9 cellular contexts compared by ENCODE assay signal in the genomic region with DNA sequence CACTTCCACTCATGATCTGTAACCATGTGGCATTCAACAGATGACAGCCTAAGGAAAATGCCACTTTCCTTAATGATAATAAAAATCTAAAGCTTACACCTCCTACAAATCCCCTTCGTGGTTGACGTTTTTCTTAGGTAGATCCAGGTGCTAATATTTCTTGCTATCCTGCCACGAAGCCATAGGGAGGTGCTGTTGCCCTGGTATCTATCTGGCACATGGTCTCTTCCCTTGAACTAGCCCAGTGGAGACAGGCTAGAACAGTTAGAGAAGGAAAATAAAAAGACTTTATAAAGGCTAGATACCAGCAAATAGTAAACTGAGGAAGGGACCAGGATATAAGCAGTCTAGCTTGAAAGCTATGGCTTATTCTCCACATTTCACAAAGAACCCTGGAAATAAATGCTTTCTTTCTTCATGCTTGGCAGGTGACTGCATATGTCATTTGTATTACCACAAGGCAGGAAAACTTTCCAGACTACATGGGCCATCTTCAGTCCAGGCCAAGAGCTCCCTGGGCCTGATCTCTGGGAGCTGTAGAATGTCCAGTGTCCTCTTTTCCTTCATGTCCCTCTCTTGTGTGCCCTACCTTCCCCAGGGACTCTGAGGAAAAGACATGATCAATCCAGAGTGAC. TPM values are rescaled to one million over a fixed set of nuclear protein-coding genes. Genes with fewer than 3 reads are reported as not detected.
DNase-seq lines count a peak whose midpoint lies in the region; ATAC-seq and TF ChIP-seq lines count a peak whose summit lies in the region.
"Had no signal": no experiment of that assay in that cellular context is flagged by ENCODE, and none has a peak within 500 bp of the region (broad histone marks: within the 10 kb centered on the region; RNA-seq: fewer than 3 reads in every experiment).

No MANE protein-coding gene starts in this region.

- TF ChIP-seq CTCF in fibroblast of villous mesenchyme (IDR thresholded peaks at IDR 0.05; ENCODE audit: insufficient read depth, low read depth, low read length) = peak; percentile 42

- H3K36me3 Mint-ChIP-seq in stimulated activated memory B cell treated with anti-CD40 and anti-IgM and Interleukin-4, amounts not matched to agents 10 μg/mL and 1 μg/mL and 100 μg/mL, for 72 hours = no peaks in the 10 kb centered on the region

- peak; percentile 9 for DNase-seq in EL
- peak; percentile 19 for DNase-seq in NCI-H82 treated with DMSO at 0.1 percent for 48 hours (lab: John Stamatoyannopoulos, UW; ENCODE audit: unreplicated experiment)
- peak; percentile 12 for DNase-seq in fibroblast of villous mesenchyme (ENCODE audit: low read depth)
- no peak for DNase-seq in AG08395 (ENCODE audit: low spot score)
- DNase-seq in hepatic stellate cell (ENCODE audit: low spot score) = no peak
- no peak for DNase-seq in retina

- H3K4me3 Mint-ChIP-seq in stimulated activated memory B cell treated with anti-CD40 and anti-IgM and Interleukin-4, amounts not matched to agents 10 μg/mL and 1 μg/mL and 100 μg/mL, for 72 hours = no peak overlapping the region

- peak; percentile 56 for ATAC-seq in HG02642 (IDR thresholded peaks at IDR 0.05; ENCODE audit: poor library complexity, unreplicated experiment)
- ATAC-seq in stimulated activated memory B cell treated with anti-CD40 and anti-IgM and Interleukin-4, amounts not matched to agents 10 μg/mL and 1 μg/mL and 100 μg/mL, for 72 hours = peak; percentile 74

- H3K27ac Mint-ChIP-seq in stimulated activated memory B cell treated with anti-CD40 and anti-IgM and Interleukin-4, amounts not matched to agents 10 μg/mL and 1 μg/mL and 100 μg/mL, for 72 hours = no peak overlapping the region

- H3K4me3 ChIP-seq in fibroblast of villous mesenchyme (ENCODE audit: low read depth, low read length) = no peak overlapping the region

- H3K9me3 Mint-ChIP-seq in stimulated activated memory B cell treated with anti-CD40 and anti-IgM and Interleukin-4, amounts not matched to agents 10 μg/mL and 1 μg/mL and 100 μg/mL, for 72 hours = peaks cover 4% of the 10 kb centered on the region

- H3K27me3 Mint-ChIP-seq in stimulated activated memory B cell treated with anti-CD40 and anti-IgM and Interleukin-4, amounts not matched to agents 10 μg/mL and 1 μg/mL and 100 μg/mL, for 72 hours = peaks cover 24% of the 10 kb centered on the region

- peaks cover 10% of the 10 kb centered on the region for H3K4me1 Mint-ChIP-seq in stimulated activated memory B cell treated with anti-CD40 and anti-IgM and Interleukin-4, amounts not matched to agents 10 μg/mL and 1 μg/mL and 100 μg/mL, for 72 hours

RNA-seq across cellular contexts. Expression of gene SPIC, which starts 15.3 kb away (rescaled TPM):
- total RNA-seq in fibroblast of villous mesenchyme = not detected in 2 replicates
- total RNA-seq: dermis microvascular lymphatic vessel endothelial cell had no signal

Comparison
In these comparisons a context has a peak if more than half of its experiments do, and no peak if none do; other contexts are left out.
1. DNase-seq: peak in EL (single experiment), NCI-H82 treated with DMSO at 0.1 percent for 48 hours (single experiment) and fibroblast of villous mesenchyme (single experiment); none in AG08395 (single experiment), hepatic stellate cell (single experiment) and retina (single experiment).